23 cellular contexts compared by ENCODE assay signal in genomic region chr10:73732931-73733623, GRCh38. TPM values are rescaled to one million over a fixed set of nuclear protein-coding genes. Genes with fewer than 3 reads are reported as not detected.
"Had no signal": no experiment of that assay in that cellular context is flagged by ENCODE, and none has a peak within 500 bp of the region (broad histone marks: within the 10 kb centered on the region; RNA-seq: fewer than 3 reads in every experiment).

No MANE protein-coding gene starts in this region.

- ATAC-seq: activated CD4-positive, CD25-positive, alpha-beta regulatory T cell treated with anti-CD3 and anti-CD28 coated beads, Interleukin-2, amount 50 U/mL, for 24 hours; activated CD8-positive, alpha-beta memory T cell treated with anti-CD3 and anti-CD28 coated beads, Interleukin-2, amount 10 ng/mL, durations not matched to agents 7 days and 5 days; activated CD8-positive, alpha-beta T cell treated with anti-CD3 and anti-CD28 coated beads for 36 hours; gastrocnemius medialis; left lobe of liver; naive thymus-derived CD4-positive, alpha-beta T cell; upper lobe of right lung had no signal

- H3K9me3 ChIP-seq: esophagus squamous epithelium, gastrocnemius medialis, upper lobe of right lung had no signal

- H3K27me3 Mint-ChIP-seq: activated CD4-positive, alpha-beta T cell treated with anti-CD3 and anti-CD28 coated beads, Interleukin-2, amount 10 ng/mL, durations not matched to agents 24 days and 14 days; activated CD8-positive, alpha-beta memory T cell treated with anti-CD3 and anti-CD28 coated beads, Interleukin-2, amount 10 ng/mL, durations not matched to agents 7 days and 5 days; activated CD8-positive, alpha-beta T cell treated with anti-CD3 and anti-CD28 coated beads for 36 hours; naive thymus-derived CD4-positive, alpha-beta T cell had no signal

- H3K27me3 ChIP-seq: esophagus squamous epithelium, gastrocnemius medialis, upper lobe of right lung had no signal

- DNase-seq: activated CD4-positive, alpha-beta T cell treated with anti-CD3 and anti-CD28 coated beads, Interleukin-2, amount 10 ng/mL, durations not matched to agents 24 days and 14 days; activated CD8-positive, alpha-beta memory T cell treated with anti-CD3 and anti-CD28 coated beads, Interleukin-2, amount 10 ng/mL, durations not matched to agents 7 days and 5 days; activated CD8-positive, alpha-beta T cell treated with anti-CD3 and anti-CD28 coated beads for 36 hours; activated effector memory CD4-positive, alpha-beta T cell treated with anti-CD3 and anti-CD28 coated beads, Interleukin-2, amount 50 U/mL, for 16 hours; activated naive CD4-positive, alpha-beta T cell treated with anti-CD3 and anti-CD28 coated beads, Interleukin-2, amount 10 ng/mL, durations not matched to agents 7 days and 5 days; activated T-cell treated with anti-CD3 and anti-CD28 coated beads for 4 hours; amygdala; cerebellar nuclear complex; esophagus squamous epithelium; gastrocnemius medialis; head of caudate nucleus; naive thymus-derived CD4-positive, alpha-beta T cell; occipital lobe; stimulated activated CD4-positive, alpha-beta T cell treated with anti-CD3 and anti-CD28 coated beads, Interleukin-2, amount 100 ng/mL, for 48 hours; stimulated activated CD8-positive, alpha-beta memory T cell treated with anti-CD3 and anti-CD28 coated beads, Interleukin-4, amount 100 ng/mL, for 48 hours; stimulated activated naive CD4-positive, alpha-beta T cell; upper lobe of right lung had no signal

- H3K4me3 ChIP-seq: coronary artery, esophagus squamous epithelium, gastrocnemius medialis, upper lobe of right lung had no signal

- FAIRE-seq: bronchial epithelial cell, keratinocyte had no signal

- H3K27ac ChIP-seq: coronary artery, esophagus squamous epithelium, upper lobe of right lung had no signal

- H3K9me3 Mint-ChIP-seq: activated CD4-positive, alpha-beta T cell treated with anti-CD3 and anti-CD28 coated beads, Interleukin-2, amount 10 ng/mL, durations not matched to agents 24 days and 14 days; activated CD8-positive, alpha-beta T cell treated with anti-CD3 and anti-CD28 coated beads for 36 hours; activated naive CD4-positive, alpha-beta T cell treated with anti-CD3 and anti-CD28 coated beads, Interleukin-2, amount 10 ng/mL, durations not matched to agents 7 days and 5 days; naive thymus-derived CD4-positive, alpha-beta T cell; neural crest cell had no signal

- H3K27ac Mint-ChIP-seq: activated naive CD4-positive, alpha-beta T cell treated with anti-CD3 and anti-CD28 coated beads, Interleukin-2, amount 10 ng/mL, durations not matched to agents 7 days and 5 days had no signal

RNA-seq across cellular contexts. Expression of gene AGAP5, which starts 35.2 kb away (rescaled TPM):
- polyA plus RNA-seq: naive thymus-derived CD4-positive, alpha-beta T cell had no signal
